In genomic region chr11:69162505-69162904, GRCh38 we compare ENCODE assay signal across 38 cellular contexts. TPM values are rescaled to one million over a fixed set of nuclear protein-coding genes. Genes with fewer than 3 reads are reported as not detected.
"Had no signal": no experiment of that assay in that cellular context is flagged by ENCODE, and none has a peak within 500 bp of the region (broad histone marks: within the 10 kb centered on the region; RNA-seq: fewer than 3 reads in every experiment).

No MANE protein-coding gene starts in this region.

- H3K9me3 ChIP-seq: MG63 had no signal

- H3K4me3 ChIP-seq: MG63 had no signal

- DNase-seq: Karpas-422, Kasumi-1, MG63, MM.1S, MV-4-11, NCI-H1048, NCI-H1092, NCI-H1092 treated with DMSO at 0.1 percent for 48 hours, NCI-H1105, NCI-H1105 treated with DMSO at 0.1 percent for 48 hours, NCI-H1417, NCI-H1417 treated with DMSO at 0.1 percent for 48 hours, NCI-H1436, NCI-H1436 treated with DMSO at 0.1 percent for 48 hours, NCI-H146, NCI-H1694, NCI-H1694 treated with DMSO at 0.1 percent for 48 hours, NCI-H187, NCI-H187 treated with DMSO at 0.1 percent for 48 hours, NCI-H1930, NCI-H2029, NCI-H2029 treated with DMSO at 0.1 percent for 48 hours, NCI-H2081, NCI-H2081 treated with DMSO at 0.1 percent for 48 hours, NCI-H2107, NCI-H2171, NCI-H2171 treated with DMSO at 0.1 percent for 48 hours, NCI-H2227 treated with DMSO at 0.1 percent for 48 hours, NCI-H226, NCI-H345, NCI-H446, NCI-H446 treated with DMSO at 0.1 percent for 48 hours, NCI-H510A, NCI-H510A treated with DMSO at 0.1 percent for 48 hours, NCI-H524 had no signal

- H3K36me3 ChIP-seq: MG63 had no signal

- H3K27me3 ChIP-seq: MG63 had no signal

RNA-seq across cellular contexts. Expression of gene SMIM38, which starts 6.8 kb away (rescaled TPM):
- total RNA-seq: LHCN-M2, M059J, MCF 10A had no signal
